Comparison of ENCODE assay signal across 8 cellular contexts in genomic region chr13:49443327-49443688, GRCh38. TPM values are rescaled to one million over a fixed set of nuclear protein-coding genes. Genes with fewer than 3 reads are reported as not detected.
A peak's percentile ranks its signal among the peaks of the same experiment; 100 is the strongest.
DNase-seq lines count a peak whose midpoint lies in the region; ATAC-seq and TF ChIP-seq lines count a peak whose summit lies in the region.

No MANE protein-coding gene starts in this region.

- peaks cover 6% of the 10 kb centered on the region for H3K36me3 Mint-ChIP-seq in activated CD8-positive, alpha-beta T cell treated with anti-CD3 and anti-CD28 coated beads for 36 hours (ENCODE audit: low read depth)

- H3K9me3 ChIP-seq in DOHH2 (ENCODE audit: control insufficient read depth, insufficient read depth, low read length) (no peaks in the 10 kb centered on the region; the same call in 1 of the 2 replicates), heart right ventricle (no peaks in the 10 kb centered on the region)

- CTCF ChIA-PET in activated CD8-positive, alpha-beta T cell treated with anti-CD3 and anti-CD28 coated beads for 36 hours (lab: Charles Lee): interaction anchor here (2.2 kb wide), 1 partner anchor 53 kb away, joined by 8 read pairs; the partner anchor contains the start of gene PHF11

- POLR2A ChIA-PET in activated CD8-positive, alpha-beta T cell treated with anti-CD3 and anti-CD28 coated beads for 36 hours (lab: Charles Lee): interaction anchor here (1.1 to 3.8 kb wide), 6 partner anchors 11 to 145 kb away, joined by 3 to 47 read pairs (median 12); partner anchors contain the start of genes PHF11 and RCBTB1

- TF ChIP-seq CTCF in DOHH2 (IDR thresholded peaks at IDR 0.05; ENCODE audit: low read depth, low read length, poor library complexity, severe bottlenecking) (no peak), KMS-11 (conservative IDR thresholded peaks at IDR 0.05; ENCODE audit: low read depth, low read length) (no peak), heart right ventricle (IDR thresholded peaks at IDR 0.05) (no peak)
- TF ChIP-seq CTCF in activated CD8-positive, alpha-beta T cell treated with anti-CD3 and anti-CD28 coated beads for 36 hours (IDR thresholded peaks at IDR 0.05): no peak

- ATAC-seq in activated CD8-positive, alpha-beta T cell treated with anti-CD3 and anti-CD28 coated beads for 36 hours: no peak
- ATAC-seq in heart right ventricle (peak in 3 of 8 donors; percentile 0 to 19 (median 1)), HG02973 (IDR thresholded peaks at IDR 0.05; ENCODE audit: unreplicated experiment) (no peak), GM21529 (IDR thresholded peaks at IDR 0.05; ENCODE audit: unreplicated experiment) (no peak)

- H4K20me1 ChIP-seq in DOHH2 (ENCODE audit: control insufficient read depth, insufficient read depth, low read depth, low read length) (no peaks in the 10 kb centered on the region), KMS-11 (ENCODE audit: insufficient read depth) (no peaks in the 10 kb centered on the region)

- H3K27me3 Mint-ChIP-seq in activated CD8-positive, alpha-beta T cell treated with anti-CD3 and anti-CD28 coated beads for 36 hours: no peaks in the 10 kb centered on the region

- peak overlapping the region; percentile 95 for H3K27ac Mint-ChIP-seq in activated CD8-positive, alpha-beta T cell treated with anti-CD3 and anti-CD28 coated beads for 36 hours

- H3K4me3 Mint-ChIP-seq in activated CD8-positive, alpha-beta T cell treated with anti-CD3 and anti-CD28 coated beads for 36 hours: peak overlapping the region; percentile 89

- peak overlapping the region; percentile 73 for H2AFZ ChIP-seq in KMS-11 (ENCODE audit: low read depth)

- 3 to 7% methylated on average over 9 of the region's 9 CpGs for WGBS in heart right ventricle, 2 donors

- H3K4me3 ChIP-seq in DOHH2 (ENCODE audit: low read length): peak overlapping the region; percentile 89
- H3K4me3 ChIP-seq in KMS-11 (IDR thresholded peaks at IDR 0.05; ENCODE audit: insufficient read depth, low read depth, low read length): no peak overlapping the region
- peak overlapping the region; percentile 40 to 95 (median 86) for H3K4me3 ChIP-seq in heart right ventricle

- H3K4me1 ChIP-seq in DOHH2 (ENCODE audit: control insufficient read depth, low read length) (peaks cover 76% of the 10 kb centered on the region), KMS-11 (ENCODE audit: low read depth, poor library complexity, severe bottlenecking) (peaks cover 23% of the 10 kb centered on the region), heart right ventricle (peaks cover 0 to 42% (median 34%) of the 10 kb centered on the region in 9 donors)

- H3K27me3 ChIP-seq in DOHH2 (ENCODE audit: control insufficient read depth, low read length) (no peaks in the 10 kb centered on the region), KMS-11 (ENCODE audit: insufficient read depth, low read depth) (no peaks in the 10 kb centered on the region), heart right ventricle (no peaks in the 10 kb centered on the region)

- peak overlapping the region; percentile 81 for H3K27ac ChIP-seq in DOHH2 (ENCODE audit: low read depth, low read length)
- H3K27ac ChIP-seq in KMS-11: peak overlapping the region; percentile 65
- peak overlapping the region; percentile 72 to 96 (median 94) for H3K27ac ChIP-seq in heart right ventricle

- peaks cover 18% of the 10 kb centered on the region for H3F3A ChIP-seq in DOHH2 (ENCODE audit: control insufficient read depth, insufficient read depth)

- H3K9me2 ChIP-seq in DOHH2 (replicated peaks; ENCODE audit: control insufficient read depth, low read length): no peaks in the 10 kb centered on the region

- H3K9me3 Mint-ChIP-seq in activated CD8-positive, alpha-beta T cell treated with anti-CD3 and anti-CD28 coated beads for 36 hours: no peaks in the 10 kb centered on the region

- intact Hi-C loops in activated CD8-positive, alpha-beta T cell treated with anti-CD3 and anti-CD28 coated beads for 36 hours (cut with micrococcal nuclease): loop anchor here (2.0 kb wide), 1 partner anchor 53 kb away; no protein-coding TSS in a partner anchor
- intact Hi-C loops in heart right ventricle (cut with DNase I): loop anchor here in 2 of 10 donors (5.0 to 10.0 kb wide), 3 partner anchors 51 to 141 kb away; partner anchors contain the start of genes PHF11 (in 1 of the 2) and RCBTB1 (in 1 of the 2)

- H3K79me2 ChIP-seq in DOHH2 (ENCODE audit: control insufficient read depth, low read length): peaks cover 52% of the 10 kb centered on the region
- peaks cover 15% of the 10 kb centered on the region; the same call in 1 of the 2 replicates for H3K79me2 ChIP-seq in KMS-11 (ENCODE audit: insufficient read depth, low read depth)

- H3K4me2 ChIP-seq in DOHH2 (ENCODE audit: low read length) (peak overlapping the region; percentile 81), KMS-11 (peak overlapping the region; percentile 93)

- peaks cover 37% of the 10 kb centered on the region for H3K4me1 Mint-ChIP-seq in activated CD8-positive, alpha-beta T cell treated with anti-CD3 and anti-CD28 coated beads for 36 hours (ENCODE audit: low read depth)

- no peak for DNase-seq in activated CD8-positive, alpha-beta T cell treated with anti-CD3 and anti-CD28 coated beads for 36 hours
- DNase-seq in heart right ventricle: no peak
- peak; percentile 72 for DNase-seq in pons (ENCODE audit: low spot score)
- DNase-seq in NCI-H187 treated with DMSO at 0.1 percent for 48 hours (lab: John Stamatoyannopoulos, UW): no peak

- H3K36me3 ChIP-seq in DOHH2 (ENCODE audit: control insufficient read depth, low read length): peaks cover 36% of the 10 kb centered on the region
- H3K36me3 ChIP-seq in KMS-11 (ENCODE audit: insufficient read depth): no peaks in the 10 kb centered on the region
- no peaks in the 10 kb centered on the region for H3K36me3 ChIP-seq in heart right ventricle

- peak overlapping the region; percentile 46; the same call in 1 of the 2 replicates for H3K9ac ChIP-seq in KMS-11

RNA-seq across cellular contexts. Expression of gene CAB39L, which starts 0.6 kb away (rescaled TPM):
- 1 to 10 TPM; 2.6 to 3.1 TPM for total RNA-seq in activated CD8-positive, alpha-beta T cell treated with anti-CD3 and anti-CD28 coated beads for 36 hours
- total RNA-seq in heart right ventricle: 10 to 100 TPM; 13.8 to 33.2 (median 17.9) TPM
- 1 to 10 TPM; 7.1 to 9.7 TPM for polyA plus RNA-seq in heart right ventricle

RNA-seq across cellular contexts. Expression of gene SETDB2, which starts 0.8 kb away (rescaled TPM):
- total RNA-seq in activated CD8-positive, alpha-beta T cell treated with anti-CD3 and anti-CD28 coated beads for 36 hours: 10 to 100 TPM; 11.3 to 11.5 TPM
- 10 to 100 TPM; 11.4 to 18.2 (median 13.8) TPM for total RNA-seq in heart right ventricle
- 1 to 10 TPM; 3.8 to 4.9 TPM for polyA plus RNA-seq in heart right ventricle

RNA-seq across cellular contexts. Expression of gene PHF11, which starts 52.4 kb away (rescaled TPM):
- 10 to 100 TPM; 59.3 to 62.6 TPM for total RNA-seq in activated CD8-positive, alpha-beta T cell treated with anti-CD3 and anti-CD28 coated beads for 36 hours
- 10 to 100 TPM; 16.6 to 43.4 (median 19.6) TPM for total RNA-seq in heart right ventricle
- 10 to 100 TPM; 22.4 to 61.2 TPM for polyA plus RNA-seq in heart right ventricle
